Comparison of ENCODE assay signal across 15 cellular contexts in genomic region chr3:14132120-14132519, GRCh38. TPM values are rescaled to one million over a fixed set of nuclear protein-coding genes. Genes with fewer than 3 reads are reported as not detected.
DNase-seq lines count a peak whose midpoint lies in the region; ATAC-seq, FAIRE-seq and TF ChIP-seq lines count a peak whose summit lies in the region.
"Had no signal": no experiment of that assay in that cellular context is flagged by ENCODE, and none has a peak within 500 bp of the region (broad histone marks: within the 10 kb centered on the region; RNA-seq: fewer than 3 reads in every experiment).

No MANE protein-coding gene starts in this region.

- H3K27ac Mint-ChIP-seq in chondrocyte (ENCODE audit: unreplicated experiment) = peak overlapping the region; percentile 27
- H3K27ac Mint-ChIP-seq: IgD-negative memory B cell had no signal

- no peak overlapping the region for H2BK5ac ChIP-seq in neuronal stem cell (ENCODE audit: low read length)

- H2BK12ac ChIP-seq in neuronal stem cell (ENCODE audit: low read length) = no peak overlapping the region

- no peak for DNase-seq in HepG2 (ENCODE audit: low spot score)
- DNase-seq in right lobe of liver = no peak
- DNase-seq in RWPE1 (ENCODE audit: low spot score) = no peak
- peak; percentile 77 for DNase-seq in chondrocyte (ENCODE audit: low spot score)
- no peak for DNase-seq in neuronal stem cell (ENCODE audit: low spot score)
- no peak for DNase-seq in A673 (ENCODE audit: low spot score)
- no peak for DNase-seq in erythroblast (lab: John Stamatoyannopoulos, UW)
- DNase-seq in testis = no peak
- DNase-seq: DMS53, GF-D8, HCEC 1CT had no signal

- H3K27me3 ChIP-seq in HepG2 (ENCODE audit: control insufficient read depth in 1 of 2, insufficient read depth in 2 of 2, low read length in 2 of 2) (no peaks in the 10 kb centered on the region), right lobe of liver (no peaks in the 10 kb centered on the region), neuronal stem cell (ENCODE audit: control insufficient read depth in 3 of 3, insufficient read depth in 3 of 3, low read depth in 1 of 3, low read length in 3 of 3) (no peaks in the 10 kb centered on the region), A673 (replicated peaks; ENCODE audit: insufficient read depth, low read depth, low read length, poor library complexity) (no peaks in the 10 kb centered on the region), testis (no peaks in the 10 kb centered on the region)

- in situ Hi-C loops in HepG2 (cut with HindIII; ENCODE audit: extremely low pct_ligation_motif_present, low pct_unique_long_range_greater_than_20kb) = no loop called here

- no peak overlapping the region for H2AK5ac ChIP-seq in neuronal stem cell (ENCODE audit: low read depth, low read length)

- TF ChIP-seq RAD21 in HepG2 (CRISPR knock-in tag; IDR thresholded peaks at IDR 0.05) = no peak

- FAIRE-seq in HepG2 (lab: Jason Lieb, UNC) = no peak
- FAIRE-seq: A549, GM18507 had no signal

- no peak overlapping the region for H3K14ac ChIP-seq in neuronal stem cell (ENCODE audit: low read length)

- H2BK120ac ChIP-seq in neuronal stem cell (ENCODE audit: low read depth, low read length) = peak overlapping the region; percentile 51

- BruUV-seq in HepG2 (replicated peaks; lab: Mats Ljungman, UMichigan) (no TSS peak), A673 (replicated peaks; lab: Mats Ljungman, UMichigan) (no TSS peak)

- peaks cover 17% of the 10 kb centered on the region for H3K79me2 ChIP-seq in HepG2 (ENCODE audit: insufficient read depth, low read length)

- TF ChIP-seq EP300 in HepG2 (IDR thresholded peaks at IDR 0.05; ENCODE audit: low read depth in 2 of 2, low read length in 2 of 2) (no peak), HepG2 (CRISPR knock-in tag; IDR thresholded peaks at IDR 0.05; ENCODE audit: borderline replicate concordance) (no peak)

- H3K4me3 Mint-ChIP-seq in chondrocyte (ENCODE audit: unreplicated experiment) = no peak overlapping the region
- H3K4me3 Mint-ChIP-seq: CD14-positive monocyte had no signal

- H3K79me1 ChIP-seq in neuronal stem cell (ENCODE audit: low read depth, low read length) = peaks cover 2% of the 10 kb centered on the region

- intact Hi-C loops in HepG2 (cut with micrococcal nuclease; ENCODE audit: unreplicated experiment) = no loop called here
- intact Hi-C loops in right lobe of liver (cut with DNase I) = no loop called here
- intact Hi-C loops in A673 (cut with micrococcal nuclease; ENCODE audit: unreplicated experiment) = no loop called here
- intact Hi-C loops in testis (cut with DNase I; ENCODE audit: low total_unique reads) = no loop called here

- no peak overlapping the region for H3K4ac ChIP-seq in neuronal stem cell (ENCODE audit: low read length)

- H3K4me3 ChIP-seq in HepG2 (replicated peaks in 1 of 3; ENCODE audit: insufficient read depth in 1 of 3, low read depth in 2 of 3, low read length in 3 of 3) = no peak overlapping the region
- no peak overlapping the region for H3K4me3 ChIP-seq in right lobe of liver
- H3K4me3 ChIP-seq in neuronal stem cell (ENCODE audit: low read length in 2 of 2) = peak overlapping the region in 1 of 2 donors; percentile 18
- no peak overlapping the region for H3K4me3 ChIP-seq in A673 (ENCODE audit: low read depth, low read length, poor library complexity, severe bottlenecking)
- no peak overlapping the region for H3K4me3 ChIP-seq in testis
- H3K4me3 ChIP-seq: A549 had no signal

- no peak for ATAC-seq in HepG2
- no peak for ATAC-seq in right lobe of liver
- ATAC-seq: A549 had no signal

- H3K27ac ChIP-seq in HepG2 (ENCODE audit: extremely low read length, insufficient read depth, low read length) (no peak overlapping the region), right lobe of liver (no peak overlapping the region), RWPE1 (peak overlapping the region; percentile 94), neuronal stem cell (replicated peaks; ENCODE audit: low read length) (no peak overlapping the region), A673 (ENCODE audit: low read depth, low read length, poor library complexity, severe bottlenecking) (no peak overlapping the region), testis (no peak overlapping the region)
- H3K27ac ChIP-seq: A549 had no signal

- WGBS in HepG2 (ENCODE audit: low lambda C conversion rate) = 100% methylated on average over 4 of the region's 8 CpGs
- no CpG with 5 or more reads among the region's 8 CpGs for WGBS in right lobe of liver (ENCODE audit: insufficient coverage, low coverage, low lambda C conversion rate, missing lambda C conversion rate)
- no CpG with 5 or more reads among the region's 8 CpGs for WGBS in neuronal stem cell (ENCODE audit: extremely low coverage in 2 of 2, insufficient read length in 2 of 2, insufficient replicate concordance in 1 of 2), 2 donors
- WGBS in testis, 2 donors = 98% methylated on average over 6 to 8 of the region's 8 CpGs

- no peak overlapping the region for H4K91ac ChIP-seq in neuronal stem cell (ENCODE audit: low read depth, low read length, poor library complexity)

- no peak overlapping the region for H2AFZ ChIP-seq in HepG2 (ENCODE audit: low read length)
- no peak overlapping the region for H2AFZ ChIP-seq in neuronal stem cell (ENCODE audit: low read length)

- no peaks in the 10 kb centered on the region for H3K9me3 Mint-ChIP-seq in chondrocyte (ENCODE audit: low read depth)
- H3K9me3 Mint-ChIP-seq: CD14-positive monocyte, IgD-negative memory B cell had no signal

- TF ChIP-seq CTCF in HepG2 (CRISPR knock-in tag; IDR thresholded peaks at IDR 0.05) = no peak
- TF ChIP-seq CTCF in right lobe of liver (IDR thresholded peaks at IDR 0.05) = no peak
- no peak for TF ChIP-seq CTCF in RWPE1 (conservative IDR thresholded peaks at IDR 0.05; ENCODE audit: low read depth)
- TF ChIP-seq CTCF in chondrocyte (IDR thresholded peaks at IDR 0.05) = no peak
- no peak for TF ChIP-seq CTCF in A673 (conservative IDR thresholded peaks at IDR 0.05; ENCODE audit: low read depth, low read length)
- no peak for TF ChIP-seq CTCF in testis (IDR thresholded peaks at IDR 0.05)

- peak overlapping the region; percentile 66 for H3K23ac ChIP-seq in neuronal stem cell (ENCODE audit: low read depth, low read length, poor library complexity)

- 0 out of 2 replicates have a peak, but pooled peaks cover 6% of the 10 kb centered on the region for H4K20me1 ChIP-seq in HepG2 (ENCODE audit: insufficient read depth, low read length)

- H3K4me2 ChIP-seq in HepG2 (ENCODE audit: low read depth, low read length) = no peak overlapping the region
- H3K4me2 ChIP-seq in neuronal stem cell (ENCODE audit: insufficient read depth, low read length, poor library complexity, severe bottlenecking) = no peak overlapping the region
- H3K4me2 ChIP-seq: A549 had no signal

- no peaks in the 10 kb centered on the region for H3K9me3 ChIP-seq in HepG2 (ENCODE audit: low read length)
- no peaks in the 10 kb centered on the region for H3K9me3 ChIP-seq in right lobe of liver
- peaks cover 0 to 10% of the 10 kb centered on the region in 2 donors for H3K9me3 ChIP-seq in neuronal stem cell (replicated peaks in 1 of 2; ENCODE audit: control insufficient read depth in 2 of 2, insufficient read depth in 1 of 2, low read depth in 1 of 2, low read length in 2 of 2)
- no peaks in the 10 kb centered on the region for H3K9me3 ChIP-seq in A673 (ENCODE audit: low read depth, low read length, poor library complexity, severe bottlenecking)
- no peaks in the 10 kb centered on the region for H3K9me3 ChIP-seq in testis
- H3K9me3 ChIP-seq: A549 had no signal

- CTCF ChIA-PET in HepG2 (lab: Yijun Ruan, JAX; ENCODE audit: low intra/inter-chr PET ratio, low total read pairs) (no interaction called here), RWPE1 (lab: Yijun Ruan, JAX) (interaction anchor here (0.6 kb wide), 1 partner anchor 107 kb away, joined by 3 read pairs; no protein-coding TSS in a partner anchor), A673 (lab: Charles Lee) (no interaction called here)

- no peaks in the 10 kb centered on the region for H3K27me3 Mint-ChIP-seq in chondrocyte (ENCODE audit: low read depth)
- H3K27me3 Mint-ChIP-seq: IgD-negative memory B cell had no signal

- H3K9ac ChIP-seq in HepG2 (ENCODE audit: insufficient read depth, low read depth, low read length) (no peak overlapping the region), neuronal stem cell (ENCODE audit: low read depth, low read length, poor library complexity) (no peak overlapping the region)

- H3K36me3 ChIP-seq in HepG2 (replicated peaks in 1 of 2; ENCODE audit: control insufficient read depth in 1 of 2, insufficient read depth in 2 of 2, low read length in 2 of 2) (peaks cover 35 to 84% of the 10 kb centered on the region in 2 experiments), right lobe of liver (peaks cover 0 to 64% (median 11%) of the 10 kb centered on the region in 4 donors), neuronal stem cell (replicated peaks in 1 of 2; ENCODE audit: control insufficient read depth in 2 of 2, insufficient read depth in 2 of 2, low read length in 2 of 2) (peaks cover 50 to 99% of the 10 kb centered on the region in 2 donors), A673 (ENCODE audit: insufficient read depth, low read length, poor library complexity, severe bottlenecking) (peaks cover 84% of the 10 kb centered on the region), testis (ENCODE audit: low read depth, missing control alignments) (peaks cover 6% of the 10 kb centered on the region)

- no peak overlapping the region for H3K18ac ChIP-seq in neuronal stem cell (ENCODE audit: low read length)

- H3K4me1 Mint-ChIP-seq in chondrocyte (ENCODE audit: low read depth) = peaks cover 18% of the 10 kb centered on the region

- POLR2A ChIA-PET in HepG2 (lab: Yijun Ruan, JAX) = interaction anchor here (1.6 kb wide), 1 partner anchor 13 kb away, joined by 5 read pairs; no protein-coding TSS in a partner anchor
- POLR2A ChIA-PET in RWPE1 (lab: Yijun Ruan, JAX; ENCODE audit: low non-redundant PET) = no interaction called here
- POLR2A ChIA-PET in A673 (lab: Charles Lee; ENCODE audit: low non-redundant PET) = interaction anchor here (0.6 kb wide), 1 partner anchor 954 kb away, joined by 3 read pairs; no protein-coding TSS in a partner anchor

- peaks cover 20% of the 10 kb centered on the region for H3K4me1 ChIP-seq in HepG2 (ENCODE audit: insufficient read depth, low read length)
- peaks cover 0 to 7% (median 3%) of the 10 kb centered on the region in 4 donors for H3K4me1 ChIP-seq in right lobe of liver
- no peaks in the 10 kb centered on the region for H3K4me1 ChIP-seq in neuronal stem cell (ENCODE audit: control insufficient read depth in 2 of 2, insufficient read depth in 1 of 2, low read depth in 1 of 2, low read length in 2 of 2)
- no peaks in the 10 kb centered on the region for H3K4me1 ChIP-seq in A673 (ENCODE audit: insufficient read depth, low read length, poor library complexity, severe bottlenecking)
- peaks cover 2% of the 10 kb centered on the region for H3K4me1 ChIP-seq in testis

- no peak for TF ChIP-seq POLR2A in HepG2 (IDR thresholded peaks at IDR 0.05; ENCODE audit: insufficient read depth in 1 of 2, low read depth in 2 of 2, low read length in 2 of 2)
- TF ChIP-seq POLR2A in right lobe of liver (IDR thresholded peaks at IDR 0.05) = no peak
- no peak for TF ChIP-seq POLR2A in erythroblast (IDR thresholded peaks at IDR 0.05; ENCODE audit: low read length)
- no peak for TF ChIP-seq POLR2A in testis (IDR thresholded peaks at IDR 0.05)

- H4K8ac ChIP-seq in neuronal stem cell (ENCODE audit: low read depth, low read length) = no peak overlapping the region

- no peak overlapping the region for H2BK15ac ChIP-seq in neuronal stem cell (ENCODE audit: low read length)

- H3K36me3 Mint-ChIP-seq in chondrocyte (ENCODE audit: low read depth) = peaks cover 54% of the 10 kb centered on the region

RNA-seq across cellular contexts. Expression of gene TMEM43, which starts 7.3 kb away (rescaled TPM):
- total RNA-seq in HepG2 (2016; rRNA removed; fragmentation: Illumina TruSeq; extraction: Trizol) (25.9 and 50.5 TPM in 2 replicates), right lobe of liver (10 to 100 TPM in 5 of 6 experiments, 1 to 10 TPM in 1; 9.3 to 16.8 (median 14.6) TPM), chondrocyte (83.4 to 89.1 TPM (median 84.9 TPM) in 3 replicates), A673 (2021) (50.8 and 55.6 TPM in 2 replicates), testis (10 to 100 TPM; 36.5 to 53.0 TPM)
- total RNA-seq in HepG2 (2016; cell fraction: cytosol; rRNA removed; fragmentation: Illumina TruSeq; extraction: Trizol; ENCODE audit: low read depth) = 3.9 and 4.2 TPM in 2 replicates
- total RNA-seq in HepG2 (2016; cell fraction: insoluble cytoplasmic fraction; rRNA removed; fragmentation: Illumina TruSeq; extraction: Trizol) = 26.3 and 51.3 TPM in 2 replicates
- 14.0 TPM in 2 replicates for total RNA-seq in HepG2 (2016; cell fraction: membrane; rRNA removed; fragmentation: Illumina TruSeq; extraction: Trizol)
- total RNA-seq in HepG2 (2016; cell fraction: nucleus; rRNA removed; fragmentation: Illumina TruSeq; extraction: Trizol) = 52.0 and 59.4 TPM in 2 replicates
- polyA plus RNA-seq in HepG2 (2011; rRNA removed) (48.9 and 57.4 TPM in 2 replicates), testis (ENCODE audit: insufficient read depth, low read depth, low replicate concordance) (43.3 TPM)
- 50.3 and 50.5 TPM in 2 replicates for polyA plus RNA-seq in HepG2 (2011; cell fraction: cytosol; rRNA removed)
- 72.5 and 76.8 TPM in 2 replicates for polyA plus RNA-seq in HepG2 (2011; cell fraction: nucleus; rRNA removed)
- 33.1 and 37.6 TPM in 2 replicates for polyA plus RNA-seq in HepG2 (2012)
- 3.5 and 3.6 TPM in 2 replicates for polyA plus RNA-seq in HepG2 (2016; cell fraction: cytosol; fragmentation: Illumina TruSeq; extraction: Trizol; ENCODE audit: low read depth)
- 24.2 and 24.5 TPM in 2 replicates for polyA plus RNA-seq in HepG2 (2016; cell fraction: insoluble cytoplasmic fraction; fragmentation: Illumina TruSeq; extraction: Trizol; ENCODE audit: low read depth)
- 8.3 and 8.4 TPM in 2 replicates for polyA plus RNA-seq in HepG2 (2016; cell fraction: membrane; fragmentation: Illumina TruSeq; extraction: Trizol; ENCODE audit: low read depth)
- 80.8 and 88.2 TPM in 2 replicates for polyA plus RNA-seq in HepG2 (2016; cell fraction: nucleus; fragmentation: Illumina TruSeq; extraction: Trizol; ENCODE audit: insufficient read depth, low read depth)
- polyA minus RNA-seq in HepG2 (2011; rRNA and poly(A)+ RNA removed; ENCODE audit: low replicate concordance) = 77.4 and 114 TPM in 2 replicates
- polyA minus RNA-seq in HepG2 (2011; cell fraction: cytosol; rRNA and poly(A)+ RNA removed) = 30.1 and 30.2 TPM in 2 replicates
- polyA minus RNA-seq in HepG2 (2011; cell fraction: nucleus; rRNA and poly(A)+ RNA removed) = 31.3 and 32.3 TPM in 2 replicates
- polyA plus RNA-seq in neuronal stem cell (2013, experiment 1 of 2) = 17.2 TPM
- polyA plus RNA-seq in neuronal stem cell (2013, experiment 2 of 2) = 17.7 TPM

RNA-seq across cellular contexts. Expression of gene CHCHD4, which starts 7.5 kb away (rescaled TPM):
- total RNA-seq in HepG2 (2016; rRNA removed; fragmentation: Illumina TruSeq; extraction: Trizol) (24.1 and 32.0 TPM in 2 replicates), right lobe of liver (10 to 100 TPM in 2 of 6 experiments, 1 to 10 TPM in 4; 6.2 to 13.5 (median 8.4) TPM), chondrocyte (6.1 to 8.1 TPM (median 7.2 TPM) in 3 replicates), A673 (2021) (30.3 and 33.5 TPM in 2 replicates), testis (10 to 100 TPM; 13.3 to 15.7 TPM)
- total RNA-seq in HepG2 (2016; cell fraction: cytosol; rRNA removed; fragmentation: Illumina TruSeq; extraction: Trizol; ENCODE audit: low read depth) = 11.2 and 11.5 TPM in 2 replicates
- total RNA-seq in HepG2 (2016; cell fraction: insoluble cytoplasmic fraction; rRNA removed; fragmentation: Illumina TruSeq; extraction: Trizol) = 26.4 and 35.5 TPM in 2 replicates
- total RNA-seq in HepG2 (2016; cell fraction: membrane; rRNA removed; fragmentation: Illumina TruSeq; extraction: Trizol) = 22.7 TPM in 2 replicates
- 7.9 and 10.8 TPM in 2 replicates for total RNA-seq in HepG2 (2016; cell fraction: nucleus; rRNA removed; fragmentation: Illumina TruSeq; extraction: Trizol)
- polyA plus RNA-seq in HepG2 (2011; rRNA removed) (13.3 and 15.8 TPM in 2 replicates), testis (ENCODE audit: insufficient read depth, low read depth, low replicate concordance) (19.1 TPM)
- polyA plus RNA-seq in HepG2 (2011; cell fraction: cytosol; rRNA removed) = 12.6 and 17.4 TPM in 2 replicates
- polyA plus RNA-seq in HepG2 (2011; cell fraction: nucleus; rRNA removed) = 4.0 and 4.7 TPM in 2 replicates
- 17.8 and 18.8 TPM in 2 replicates for polyA plus RNA-seq in HepG2 (2012)
- 9.9 and 12.4 TPM in 2 replicates for polyA plus RNA-seq in HepG2 (2016; cell fraction: cytosol; fragmentation: Illumina TruSeq; extraction: Trizol; ENCODE audit: low read depth)
- 30.7 and 33.5 TPM in 2 replicates for polyA plus RNA-seq in HepG2 (2016; cell fraction: insoluble cytoplasmic fraction; fragmentation: Illumina TruSeq; extraction: Trizol; ENCODE audit: low read depth)
- 19.0 and 19.4 TPM in 2 replicates for polyA plus RNA-seq in HepG2 (2016; cell fraction: membrane; fragmentation: Illumina TruSeq; extraction: Trizol; ENCODE audit: low read depth)
- polyA plus RNA-seq in HepG2 (2016; cell fraction: nucleus; fragmentation: Illumina TruSeq; extraction: Trizol; ENCODE audit: insufficient read depth, low read depth) = 14.4 and 14.5 TPM in 2 replicates
- 7.0 and 13.0 TPM in 2 replicates for polyA minus RNA-seq in HepG2 (2011; rRNA and poly(A)+ RNA removed; ENCODE audit: low replicate concordance)
- polyA minus RNA-seq in HepG2 (2011; cell fraction: cytosol; rRNA and poly(A)+ RNA removed) = 7.3 and 8.8 TPM in 2 replicates
- polyA minus RNA-seq in HepG2 (2011; cell fraction: nucleus; rRNA and poly(A)+ RNA removed) = 3.0 and 5.8 TPM in 2 replicates
- 11.8 TPM for polyA plus RNA-seq in neuronal stem cell (2013, experiment 1 of 2)
- 11.6 TPM for polyA plus RNA-seq in neuronal stem cell (2013, experiment 2 of 2)

RNA-seq across cellular contexts. Expression of gene XPC, which starts 46.3 kb away (rescaled TPM):
- 19.2 and 24.1 TPM in 2 replicates for total RNA-seq in HepG2 (2016; rRNA removed; fragmentation: Illumina TruSeq; extraction: Trizol)
- 3.7 and 5.6 TPM in 2 replicates for total RNA-seq in HepG2 (2016; cell fraction: cytosol; rRNA removed; fragmentation: Illumina TruSeq; extraction: Trizol; ENCODE audit: low read depth)
- total RNA-seq in HepG2 (2016; cell fraction: insoluble cytoplasmic fraction; rRNA removed; fragmentation: Illumina TruSeq; extraction: Trizol) = 17.3 and 22.5 TPM in 2 replicates
- 5.4 and 7.1 TPM in 2 replicates for total RNA-seq in HepG2 (2016; cell fraction: membrane; rRNA removed; fragmentation: Illumina TruSeq; extraction: Trizol)
- total RNA-seq in HepG2 (2016; cell fraction: nucleus; rRNA removed; fragmentation: Illumina TruSeq; extraction: Trizol) = 29.8 and 32.0 TPM in 2 replicates
- 9.4 and 13.5 TPM in 2 replicates for polyA plus RNA-seq in HepG2 (2011; rRNA removed)
- polyA plus RNA-seq in HepG2 (2011; cell fraction: cytosol; rRNA removed) = 5.6 and 7.4 TPM in 2 replicates
- 40.8 and 46.3 TPM in 2 replicates for polyA plus RNA-seq in HepG2 (2011; cell fraction: nucleus; rRNA removed)
- 20.6 and 22.0 TPM in 2 replicates for polyA plus RNA-seq in HepG2 (2012)
- polyA plus RNA-seq in HepG2 (2016; cell fraction: cytosol; fragmentation: Illumina TruSeq; extraction: Trizol; ENCODE audit: low read depth) = 0.59 and 0.94 TPM in 2 replicates
- polyA plus RNA-seq in HepG2 (2016; cell fraction: insoluble cytoplasmic fraction; fragmentation: Illumina TruSeq; extraction: Trizol; ENCODE audit: low read depth) = 13.8 and 16.6 TPM in 2 replicates
- 1.5 and 1.9 TPM in 2 replicates for polyA plus RNA-seq in HepG2 (2016; cell fraction: membrane; fragmentation: Illumina TruSeq; extraction: Trizol; ENCODE audit: low read depth)
- polyA plus RNA-seq in HepG2 (2016; cell fraction: nucleus; fragmentation: Illumina TruSeq; extraction: Trizol; ENCODE audit: insufficient read depth, low read depth) = 38.7 and 40.3 TPM in 2 replicates
- 12.4 and 15.1 TPM in 2 replicates for polyA minus RNA-seq in HepG2 (2011; rRNA and poly(A)+ RNA removed; ENCODE audit: low replicate concordance)
- 7.6 and 8.9 TPM in 2 replicates for polyA minus RNA-seq in HepG2 (2011; cell fraction: cytosol; rRNA and poly(A)+ RNA removed)
- polyA minus RNA-seq in HepG2 (2011; cell fraction: nucleus; rRNA and poly(A)+ RNA removed) = 38.9 and 54.2 TPM in 2 replicates
- total RNA-seq in right lobe of liver = 10 to 100 TPM; 14.4 to 23.1 (median 20.0) TPM
- total RNA-seq in chondrocyte = 24.9 to 35.9 TPM (median 26.8 TPM) in 3 replicates
- polyA plus RNA-seq in neuronal stem cell (2013, experiment 1 of 2) = 22.9 TPM
- polyA plus RNA-seq in neuronal stem cell (2013, experiment 2 of 2) = 23.6 TPM
- total RNA-seq in A673 (2021) = 57.2 and 58.2 TPM in 2 replicates
- 10 to 100 TPM; 48.7 to 54.1 TPM for total RNA-seq in testis
- 25.1 TPM for polyA plus RNA-seq in testis (ENCODE audit: insufficient read depth, low read depth, low replicate concordance)

RNA-seq across cellular contexts. Expression of gene LSM3, which starts 46.5 kb away (rescaled TPM):
- 19.4 and 28.7 TPM in 2 replicates for total RNA-seq in HepG2 (2016; rRNA removed; fragmentation: Illumina TruSeq; extraction: Trizol)
- 9.0 and 9.3 TPM in 2 replicates for total RNA-seq in HepG2 (2016; cell fraction: cytosol; rRNA removed; fragmentation: Illumina TruSeq; extraction: Trizol; ENCODE audit: low read depth)
- 20.1 and 30.7 TPM in 2 replicates for total RNA-seq in HepG2 (2016; cell fraction: insoluble cytoplasmic fraction; rRNA removed; fragmentation: Illumina TruSeq; extraction: Trizol)
- 15.0 and 16.0 TPM in 2 replicates for total RNA-seq in HepG2 (2016; cell fraction: membrane; rRNA removed; fragmentation: Illumina TruSeq; extraction: Trizol)
- total RNA-seq in HepG2 (2016; cell fraction: nucleus; rRNA removed; fragmentation: Illumina TruSeq; extraction: Trizol) = 8.0 and 8.6 TPM in 2 replicates
- 2.8 and 5.1 TPM in 2 replicates for polyA plus RNA-seq in HepG2 (2011; rRNA removed)
- 1.7 and 2.5 TPM in 2 replicates for polyA plus RNA-seq in HepG2 (2011; cell fraction: cytosol; rRNA removed)
- polyA plus RNA-seq in HepG2 (2011; cell fraction: nucleus; rRNA removed) = 1.0 and 1.2 TPM in 2 replicates
- 6.7 and 14.3 TPM in 2 replicates for polyA plus RNA-seq in HepG2 (2012)
- 11.3 and 14.2 TPM in 2 replicates for polyA plus RNA-seq in HepG2 (2016; cell fraction: cytosol; fragmentation: Illumina TruSeq; extraction: Trizol; ENCODE audit: low read depth)
- polyA plus RNA-seq in HepG2 (2016; cell fraction: insoluble cytoplasmic fraction; fragmentation: Illumina TruSeq; extraction: Trizol; ENCODE audit: low read depth) = 33.0 and 38.8 TPM in 2 replicates
- 15.2 and 17.8 TPM in 2 replicates for polyA plus RNA-seq in HepG2 (2016; cell fraction: membrane; fragmentation: Illumina TruSeq; extraction: Trizol; ENCODE audit: low read depth)
- polyA plus RNA-seq in HepG2 (2016; cell fraction: nucleus; fragmentation: Illumina TruSeq; extraction: Trizol; ENCODE audit: insufficient read depth, low read depth) = 12.2 and 14.0 TPM in 2 replicates
- 1.8 and 3.7 TPM in 2 replicates for polyA minus RNA-seq in HepG2 (2011; rRNA and poly(A)+ RNA removed; ENCODE audit: low replicate concordance)
- 1.1 and 1.2 TPM in 2 replicates for polyA minus RNA-seq in HepG2 (2011; cell fraction: cytosol; rRNA and poly(A)+ RNA removed)
- 6.7 and 7.2 TPM in 2 replicates for polyA minus RNA-seq in HepG2 (2011; cell fraction: nucleus; rRNA and poly(A)+ RNA removed)
- total RNA-seq in right lobe of liver = 1 to 10 TPM; 4.5 to 7.4 (median 6.1) TPM
- 8.1 to 12.8 TPM (median 8.4 TPM) in 3 replicates for total RNA-seq in chondrocyte
- polyA plus RNA-seq in neuronal stem cell (2013, experiment 1 of 2) = 30.5 TPM
- 31.6 TPM for polyA plus RNA-seq in neuronal stem cell (2013, experiment 2 of 2)
- total RNA-seq in A673 (2021) = 24.3 and 29.4 TPM in 2 replicates
- 10 to 100 TPM; 13.6 to 14.9 TPM for total RNA-seq in testis
- 21.2 TPM for polyA plus RNA-seq in testis (ENCODE audit: insufficient read depth, low read depth, low replicate concordance)
